ENCODE assay signal across 1 cellular context in genomic region chr21:46641656-46642055, GRCh38.
TF ChIP-seq lines count a peak whose summit lies in the region.

No MANE protein-coding gene starts in this region.

TF ChIP-seq in HEK293, 187 proteins besides CTCF, POLR2A, EP300 and RAD21 (continued from another document):
- TF ChIP-seq ZSCAN18 (tag by site-specific recombination; IDR thresholded peaks at IDR 0.05) = no peak
- TF ChIP-seq ZNF571 (tag by site-specific recombination; IDR thresholded peaks at IDR 0.05) = no peak
- no peak for TF ChIP-seq TSHZ1 (tag by site-specific recombination; IDR thresholded peaks at IDR 0.05; ENCODE audit: borderline replicate concordance)
TF ChIP-seq in HEK293: peak in this region for 1.
